In the genomic region with DNA sequence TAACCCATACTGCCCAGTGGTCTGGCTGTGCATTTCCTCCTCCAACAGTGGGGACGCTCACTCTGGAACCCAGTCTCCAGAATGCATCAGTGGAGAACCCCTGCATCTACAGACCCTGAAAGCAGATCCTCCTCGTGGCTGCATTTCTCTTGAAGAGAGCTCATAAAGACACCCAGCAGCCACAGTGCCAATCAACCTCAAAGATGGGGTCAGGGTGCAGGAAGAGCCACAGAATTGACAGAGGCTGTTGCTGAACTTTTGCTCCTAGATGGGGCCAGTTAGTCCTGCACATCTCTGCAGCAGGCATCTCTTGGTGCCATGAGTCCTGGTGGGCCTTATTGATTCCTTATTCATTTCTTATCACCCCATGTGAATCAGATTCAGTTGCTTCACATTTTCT, we compare ENCODE assay signal across 38 cellular contexts.
"Had no signal": no experiment of that assay in that cellular context is flagged by ENCODE, and none has a peak within 500 bp of the region (broad histone marks: within the 10 kb centered on the region; RNA-seq: fewer than 3 reads in every experiment).

No MANE protein-coding gene starts in this region.

- H3K36me3 ChIP-seq: ascending aorta, cardiac muscle cell, WERI-Rb-1 had no signal

- H3K9me3 ChIP-seq: ascending aorta had no signal

- H3K27ac ChIP-seq: ascending aorta, cardiac muscle cell, WERI-Rb-1 had no signal

- H3K4me1 ChIP-seq: ascending aorta had no signal

- H3K4me3 Mint-ChIP-seq: activated CD4-positive, alpha-beta memory T cell treated with anti-CD3 and anti-CD28 coated beads, Interleukin-2, amount 10 ng/mL, durations not matched to agents 7 days and 5 days; activated CD4-positive, alpha-beta T cell treated with anti-CD3 and anti-CD28 coated beads for 36 hours; activated CD4-positive, alpha-beta T cell treated with anti-CD3 and anti-CD28 coated beads, Interleukin-2, amount 10 ng/mL, durations not matched to agents 7 days and 5 days; activated CD8-positive, alpha-beta memory T cell treated with anti-CD3 and anti-CD28 coated beads, Interleukin-2, amount 10 ng/mL, durations not matched to agents 7 days and 5 days; activated CD8-positive, alpha-beta T cell treated with anti-CD3 and anti-CD28 coated beads, Interleukin-2, amount 10 ng/mL, durations not matched to agents 7 days and 5 days; activated naive CD4-positive, alpha-beta T cell treated with anti-CD3 and anti-CD28 coated beads, Interleukin-2, amount 10 ng/mL, durations not matched to agents 7 days and 5 days; activated naive CD4-positive, alpha-beta T cell treated with anti-CD3 and anti-CD28 coated beads, Interleukin-2, amount 50 U/mL, for 24 hours; activated naive CD8-positive, alpha-beta T cell; activated naive CD8-positive, alpha-beta T cell treated with anti-CD3 and anti-CD28 coated beads, Interleukin-2, amount 10 ng/mL, durations not matched to agents 7 days and 5 days; activated naive CD8-positive, alpha-beta T cell treated with anti-CD3 and anti-CD28 coated beads, Interleukin-2, amount 50 U/mL, for 24 hours; activated T-cell treated with anti-CD3 and anti-CD28 coated beads, Interleukin-2, amount 50 U/mL, for 24 hours; brain; central memory CD8-positive, alpha-beta T cell; T-helper 1 cell treated with Interleukin-12 subunit alpha and Interleukin-12 subunit beta and Interleukin-4 antibody, amounts not matched to agents 30 μg/mL and 1 μg/mL, for 36 hours; T-helper 2 cell treated with Interferon-gamma antibody and Interleukin-4, amounts not matched to agents 5 μg/mL and 100 μg/mL, for 36 hours; WTC11 had no signal

- ATAC-seq: activated CD4-positive, alpha-beta T cell treated with anti-CD3 and anti-CD28 coated beads for 36 hours; activated CD4-positive, CD25-positive, alpha-beta regulatory T cell treated with anti-CD3 and anti-CD28 coated beads, Interleukin-2, amount 50 U/mL, for 24 hours; activated CD8-positive, alpha-beta memory T cell treated with anti-CD3 and anti-CD28 coated beads, Interleukin-2, amount 10 ng/mL, durations not matched to agents 7 days and 5 days; activated CD8-positive, alpha-beta T cell treated with anti-CD3 and anti-CD28 coated beads, Interleukin-2, amount 10 ng/mL, durations not matched to agents 7 days and 5 days; activated naive CD8-positive, alpha-beta T cell treated with anti-CD3 and anti-CD28 coated beads, Interleukin-2, amount 50 U/mL, for 24 hours; WTC11 had no signal

- H3K9me3 Mint-ChIP-seq: activated CD4-positive, alpha-beta memory T cell treated with anti-CD3 and anti-CD28 coated beads, Interleukin-2, amount 10 ng/mL, durations not matched to agents 7 days and 5 days; activated CD4-positive, alpha-beta T cell treated with anti-CD3 and anti-CD28 coated beads, Interleukin-2, amount 10 ng/mL, durations not matched to agents 7 days and 5 days; activated naive CD4-positive, alpha-beta T cell treated with anti-CD3 and anti-CD28 coated beads, Interleukin-2, amount 10 ng/mL, durations not matched to agents 7 days and 5 days; activated naive CD4-positive, alpha-beta T cell treated with anti-CD3 and anti-CD28 coated beads, Interleukin-2, amount 50 U/mL, for 24 hours; activated naive CD8-positive, alpha-beta T cell treated with anti-CD3 and anti-CD28 coated beads, Interleukin-2, amount 10 ng/mL, durations not matched to agents 7 days and 5 days; activated naive CD8-positive, alpha-beta T cell treated with anti-CD3 and anti-CD28 coated beads, Interleukin-2, amount 50 U/mL, for 24 hours; activated T-cell treated with anti-CD3 and anti-CD28 coated beads, Interleukin-2, amount 50 U/mL, for 24 hours; activated T-helper 2 cell treated with anti-CD3 and anti-CD28 coated beads, Interferon-gamma antibody, Interleukin-2, Interleukin-4, amounts not matched to agents 10 μg/mL and 5 μg/mL and 100 μg/mL, durations not matched to agents 14 hours and 24 hours and 36 hours; central memory CD8-positive, alpha-beta T cell; T-helper 1 cell treated with Interleukin-12 subunit alpha and Interleukin-12 subunit beta and Interleukin-4 antibody, amounts not matched to agents 30 μg/mL and 1 μg/mL, for 36 hours; T-helper 2 cell treated with Interferon-gamma antibody and Interleukin-4, amounts not matched to agents 5 μg/mL and 100 μg/mL, for 36 hours; WTC11 had no signal

- H3K27me3 Mint-ChIP-seq: activated CD4-positive, alpha-beta memory T cell treated with anti-CD3 and anti-CD28 coated beads, Interleukin-2, amount 10 ng/mL, durations not matched to agents 7 days and 5 days; activated CD4-positive, alpha-beta T cell treated with anti-CD3 and anti-CD28 coated beads, Interleukin-2, amount 10 ng/mL, durations not matched to agents 7 days and 5 days; activated CD8-positive, alpha-beta memory T cell treated with anti-CD3 and anti-CD28 coated beads, Interleukin-2, amount 10 ng/mL, durations not matched to agents 7 days and 5 days; activated naive CD4-positive, alpha-beta T cell treated with anti-CD3 and anti-CD28 coated beads, Interleukin-2, amount 10 ng/mL, durations not matched to agents 7 days and 5 days; activated naive CD4-positive, alpha-beta T cell treated with anti-CD3 and anti-CD28 coated beads, Interleukin-2, amount 50 U/mL, for 24 hours; activated naive CD8-positive, alpha-beta T cell; activated naive CD8-positive, alpha-beta T cell treated with anti-CD3 and anti-CD28 coated beads, Interleukin-2, amount 50 U/mL, for 24 hours; activated T-cell treated with anti-CD3 and anti-CD28 coated beads, Interleukin-2, amount 50 U/mL, for 24 hours; brain; central memory CD8-positive, alpha-beta T cell had no signal

- H3K27ac Mint-ChIP-seq: activated CD4-positive, alpha-beta memory T cell treated with anti-CD3 and anti-CD28 coated beads, Interleukin-2, amount 10 ng/mL, durations not matched to agents 7 days and 5 days; activated CD4-positive, alpha-beta T cell treated with anti-CD3 and anti-CD28 coated beads for 36 hours; activated CD4-positive, alpha-beta T cell treated with anti-CD3 and anti-CD28 coated beads, Interleukin-2, amount 10 ng/mL, durations not matched to agents 7 days and 5 days; activated CD8-positive, alpha-beta memory T cell treated with anti-CD3 and anti-CD28 coated beads, Interleukin-2, amount 10 ng/mL, durations not matched to agents 7 days and 5 days; activated CD8-positive, alpha-beta T cell treated with anti-CD3 and anti-CD28 coated beads, Interleukin-2, amount 10 ng/mL, durations not matched to agents 7 days and 5 days; activated naive CD4-positive, alpha-beta T cell treated with anti-CD3 and anti-CD28 coated beads, Interleukin-2, amount 10 ng/mL, durations not matched to agents 7 days and 5 days; activated naive CD4-positive, alpha-beta T cell treated with anti-CD3 and anti-CD28 coated beads, Interleukin-2, amount 50 U/mL, for 24 hours; activated naive CD8-positive, alpha-beta T cell; activated naive CD8-positive, alpha-beta T cell treated with anti-CD3 and anti-CD28 coated beads, Interleukin-2, amount 10 ng/mL, durations not matched to agents 7 days and 5 days; activated naive CD8-positive, alpha-beta T cell treated with anti-CD3 and anti-CD28 coated beads, Interleukin-2, amount 50 U/mL, for 24 hours; activated T-cell treated with anti-CD3 and anti-CD28 coated beads, Interleukin-2, amount 50 U/mL, for 24 hours; activated T-helper 2 cell treated with anti-CD3 and anti-CD28 coated beads, Interferon-gamma antibody, Interleukin-2, Interleukin-4, amounts not matched to agents 10 μg/mL and 5 μg/mL and 100 μg/mL, durations not matched to agents 14 hours and 24 hours and 36 hours; brain; T-helper 1 cell treated with Interleukin-12 subunit alpha and Interleukin-12 subunit beta and Interleukin-4 antibody, amounts not matched to agents 30 μg/mL and 1 μg/mL, for 36 hours; T-helper 2 cell treated with Interferon-gamma antibody and Interleukin-4, amounts not matched to agents 5 μg/mL and 100 μg/mL, for 36 hours; WTC11 had no signal

- H3K36me3 Mint-ChIP-seq: activated naive CD4-positive, alpha-beta T cell treated with anti-CD3 and anti-CD28 coated beads, Interleukin-2, amount 10 ng/mL, durations not matched to agents 7 days and 5 days; activated naive CD4-positive, alpha-beta T cell treated with anti-CD3 and anti-CD28 coated beads, Interleukin-2, amount 50 U/mL, for 24 hours; activated naive CD8-positive, alpha-beta T cell; activated naive CD8-positive, alpha-beta T cell treated with anti-CD3 and anti-CD28 coated beads, Interleukin-2, amount 10 ng/mL, durations not matched to agents 7 days and 5 days; brain; WTC11 had no signal

- DNase-seq: activated CD4-positive, alpha-beta memory T cell treated with anti-CD3 and anti-CD28 coated beads, Interleukin-2, amount 10 ng/mL, durations not matched to agents 7 days and 5 days; activated CD4-positive, alpha-beta T cell treated with anti-CD3 and anti-CD28 coated beads for 1 hour; activated CD4-positive, alpha-beta T cell treated with anti-CD3 and anti-CD28 coated beads for 36 hours; activated CD4-positive, alpha-beta T cell treated with anti-CD3 and anti-CD28 coated beads for 48 hours; activated CD4-positive, alpha-beta T cell treated with anti-CD3 and anti-CD28 coated beads, Interleukin-2, amount 10 ng/mL, durations not matched to agents 7 days and 5 days; activated CD4-positive, alpha-beta T cell treated with anti-CD3 and anti-CD28 coated beads, Interleukin-2, amount 50 U/mL, for 48 hours; activated CD4-positive, CD25-positive, alpha-beta regulatory T cell; activated CD8-positive, alpha-beta memory T cell treated with anti-CD3 and anti-CD28 coated beads for 24 hours; activated CD8-positive, alpha-beta memory T cell treated with anti-CD3 and anti-CD28 coated beads, Interleukin-2, amount 10 ng/mL, durations not matched to agents 7 days and 5 days; activated CD8-positive, alpha-beta memory T cell treated with anti-CD3 and anti-CD28 coated beads, Interleukin-2, amount 50 U/mL, for 48 hours; activated CD8-positive, alpha-beta T cell treated with anti-CD3 and anti-CD28 coated beads, Interleukin-2, amount 10 ng/mL, durations not matched to agents 7 days and 5 days; activated effector memory CD4-positive, alpha-beta T cell treated with Interleukin-2 at 50 U/mL for 16 hours; activated gamma-delta T cell; activated naive CD4-positive, alpha-beta T cell treated with anti-CD3 and anti-CD28 coated beads, Interleukin-2, amount 10 ng/mL, durations not matched to agents 7 days and 5 days; activated naive CD4-positive, alpha-beta T cell treated with Interleukin-2 at 50 U/mL for 16 hours; activated naive CD8-positive, alpha-beta T cell treated with anti-CD3 and anti-CD28 coated beads, Interleukin-2, amount 10 ng/mL, durations not matched to agents 7 days and 5 days; activated naive CD8-positive, alpha-beta T cell treated with anti-CD3 and anti-CD28 coated beads, Interleukin-2, amount 50 U/mL, for 24 hours; activated T-cell treated with anti-CD3 and anti-CD28 coated beads, Interleukin-2, amount 50 U/mL, for 24 hours; activated T-cell treated with anti-CD3 and anti-CD28 coated beads, Interleukin-2, amount 50 U/mL, for 48 hours; amygdala; anterior cingulate cortex; caudate nucleus; cerebellar nuclear complex; T-helper 1 cell; T-helper 2 cell; T-helper 9 cell; WERI-Rb-1 had no signal

- H3K27me3 ChIP-seq: ascending aorta, cardiac muscle cell had no signal

- H3K4me1 Mint-ChIP-seq: activated CD4-positive, alpha-beta T cell treated with anti-CD3 and anti-CD28 coated beads for 36 hours; activated naive CD4-positive, alpha-beta T cell treated with anti-CD3 and anti-CD28 coated beads, Interleukin-2, amount 10 ng/mL, durations not matched to agents 7 days and 5 days; activated naive CD4-positive, alpha-beta T cell treated with anti-CD3 and anti-CD28 coated beads, Interleukin-2, amount 50 U/mL, for 24 hours; activated naive CD8-positive, alpha-beta T cell treated with anti-CD3 and anti-CD28 coated beads, Interleukin-2, amount 10 ng/mL, durations not matched to agents 7 days and 5 days; WTC11 had no signal

- H3K4me3 ChIP-seq: ascending aorta, cardiac muscle cell had no signal
